ENCODE assay signal across 17 cellular contexts in genomic region chr2:215613265-215613664, GRCh38.
A peak's percentile ranks its signal among the peaks of the same experiment; 100 is the strongest.
DNase-seq lines count a peak whose midpoint lies in the region; ATAC-seq and TF ChIP-seq lines count a peak whose summit lies in the region.
"Had no signal": no experiment of that assay in that cellular context is flagged by ENCODE, and none has a peak within 500 bp of the region (broad histone marks: within the 10 kb centered on the region; RNA-seq: fewer than 3 reads in every experiment).

No MANE protein-coding gene starts in this region.

- H4K20me1 ChIP-seq in GM23338 (replicated peaks; ENCODE audit: insufficient read depth): no peaks in the 10 kb centered on the region

- no peaks in the 10 kb centered on the region for H3F3A ChIP-seq in GM23338 (replicated peaks; ENCODE audit: low read depth)

- H3K4me1 Mint-ChIP-seq in GM23338: peaks cover 35% of the 10 kb centered on the region
- peaks cover 23% of the 10 kb centered on the region for H3K4me1 Mint-ChIP-seq in mesothelial cell of epicardium
- H3K4me1 Mint-ChIP-seq: activated naive CD4-positive, alpha-beta T cell treated with anti-CD3 and anti-CD28 coated beads, Interleukin-2, amount 50 U/mL, for 24 hours had no signal

- no peaks in the 10 kb centered on the region for H3K79me2 ChIP-seq in GM23338 (replicated peaks; ENCODE audit: insufficient read depth)

- 65 to 75% methylated on average over 8 of the region's 8 CpGs for WGBS in thyroid gland, 2 donors

- ATAC-seq in GM23338 (peak; percentile 93), HG03521 (IDR thresholded peaks at IDR 0.05; ENCODE audit: unreplicated experiment) (no peak)

- H3K9ac ChIP-seq in NT2/D1 (ENCODE audit: insufficient read length, low read depth): peak overlapping the region; percentile 1

- H3K27ac ChIP-seq in GM23338 (ENCODE audit: low read depth) (peak overlapping the region; percentile 76; the same call in 1 of the 2 replicates), thyroid gland (no peak overlapping the region)
- H3K27ac ChIP-seq: dorsolateral prefrontal cortex, left ventricle myocardium inferior had no signal

- H3K27ac Mint-ChIP-seq in GM23338: peak overlapping the region; percentile 70
- peak overlapping the region; percentile 68 for H3K27ac Mint-ChIP-seq in mesothelial cell of epicardium
- H3K27ac Mint-ChIP-seq: activated naive CD4-positive, alpha-beta T cell treated with anti-CD3 and anti-CD28 coated beads, Interleukin-2, amount 50 U/mL, for 24 hours had no signal

- H2AFZ ChIP-seq in GM23338: peak overlapping the region; percentile 94; the same call in 1 of the 2 replicates

- H3K4me3 ChIP-seq in GM23338 (no peak overlapping the region), NT2/D1 (ENCODE audit: insufficient read length, low read depth) (no peak overlapping the region), epithelial cell of esophagus (ENCODE audit: low read length) (no peak overlapping the region), thyroid gland (replicated peaks in 1 of 3) (no peak overlapping the region)
- H3K4me3 ChIP-seq: dorsolateral prefrontal cortex, left ventricle myocardium inferior had no signal

- no peaks in the 10 kb centered on the region; the same call in 1 of the 2 replicates for H3K9me2 ChIP-seq in GM23338 (ENCODE audit: insufficient read depth)

- TF ChIP-seq CTCF in GM23338 (conservative IDR thresholded peaks at IDR 0.05; ENCODE audit: low read depth in 2 of 2): 0 out of 4 replicates have a peak, but pooled peaks of 1 of the 2 experiments have one; percentile 22
- no peak for TF ChIP-seq CTCF in epithelial cell of esophagus (IDR thresholded peaks at IDR 0.05; ENCODE audit: insufficient read depth, low read depth, low read length, missing control alignments)
- no peak for TF ChIP-seq CTCF in mesothelial cell of epicardium (IDR thresholded peaks at IDR 0.05; ENCODE audit: unreplicated experiment)
- no peak for TF ChIP-seq CTCF in thyroid gland (IDR thresholded peaks at IDR 0.05)

- H3K27me3 ChIP-seq in GM23338 (ENCODE audit: insufficient read depth): no peaks in the 10 kb centered on the region
- no peaks in the 10 kb centered on the region for H3K27me3 ChIP-seq in NT2/D1 (ENCODE audit: insufficient read depth, insufficient read length)
- H3K27me3 ChIP-seq in thyroid gland: no peaks in the 10 kb centered on the region
- H3K27me3 ChIP-seq: dorsolateral prefrontal cortex had no signal

- H3K9me3 ChIP-seq in NT2/D1 (ENCODE audit: insufficient read depth, low read length): peaks cover 45% of the 10 kb centered on the region
- no peaks in the 10 kb centered on the region for H3K9me3 ChIP-seq in thyroid gland

- peak overlapping the region; percentile 11 for H3K4me2 ChIP-seq in GM23338

- no peak for TF ChIP-seq POLR2A in thyroid gland (IDR thresholded peaks at IDR 0.05)

- peak; percentile 70 for DNase-seq in GM23338 (ENCODE audit: low spot score)
- peak; percentile 25 for DNase-seq in NT2/D1 (ENCODE audit: low read depth, low spot score)
- peak; percentile 27 for DNase-seq in epithelial cell of esophagus (ENCODE audit: low read depth)
- no peak for DNase-seq in mesothelial cell of epicardium (ENCODE audit: low spot score in 2 of 2, unreplicated experiment in 2 of 2)
- DNase-seq in stimulated activated naive CD4-positive, alpha-beta T cell (lab: John Stamatoyannopoulos, UW): no peak
- DNase-seq in RKO (ENCODE audit: low spot score): no peak
- DNase-seq in thyroid gland: no peak
- DNase-seq: activated CD4-positive, alpha-beta T cell treated with anti-CD3 and anti-CD28 coated beads, Interleukin-2, amount 50 U/mL, for 4 hours; activated T-cell treated with anti-CD3 and anti-CD28 coated beads, Interleukin-2, amount 50 U/mL, for 1 hour; dorsolateral prefrontal cortex; hippocampal formation; left ventricle myocardium inferior; NCI-H1436 treated with DMSO at 0.1 percent for 48 hours; posterior cingulate gyrus; small intestine had no signal

- H3K9me3 Mint-ChIP-seq in GM23338 (peaks cover 24% of the 10 kb centered on the region), mesothelial cell of epicardium (peaks cover 4% of the 10 kb centered on the region)
- H3K9me3 Mint-ChIP-seq: activated naive CD4-positive, alpha-beta T cell treated with anti-CD3 and anti-CD28 coated beads, Interleukin-2, amount 50 U/mL, for 24 hours had no signal

- H3K4me3 Mint-ChIP-seq in GM23338 (no peak overlapping the region), mesothelial cell of epicardium (no peak overlapping the region)
- H3K4me3 Mint-ChIP-seq: activated naive CD4-positive, alpha-beta T cell treated with anti-CD3 and anti-CD28 coated beads, Interleukin-2, amount 50 U/mL, for 24 hours had no signal

- H3K4me1 ChIP-seq in GM23338 (ENCODE audit: insufficient read depth): peaks cover 37% of the 10 kb centered on the region
- no peaks in the 10 kb centered on the region for H3K4me1 ChIP-seq in NT2/D1 (ENCODE audit: insufficient read depth, insufficient read length)
- H3K4me1 ChIP-seq in thyroid gland: no peaks in the 10 kb centered on the region
- H3K4me1 ChIP-seq: left ventricle myocardium inferior had no signal

- H3K27me3 Mint-ChIP-seq in GM23338 (ENCODE audit: insufficient read depth, low read depth, poor library complexity) (peaks cover 2% of the 10 kb centered on the region), mesothelial cell of epicardium (ENCODE audit: low read depth) (no peaks in the 10 kb centered on the region)
- H3K27me3 Mint-ChIP-seq: activated naive CD4-positive, alpha-beta T cell treated with anti-CD3 and anti-CD28 coated beads, Interleukin-2, amount 50 U/mL, for 24 hours had no signal

- H3K36me3 Mint-ChIP-seq in GM23338 (ENCODE audit: low read depth) (peaks cover 20% of the 10 kb centered on the region), mesothelial cell of epicardium (peaks cover 1% of the 10 kb centered on the region)
- H3K36me3 Mint-ChIP-seq: activated naive CD4-positive, alpha-beta T cell treated with anti-CD3 and anti-CD28 coated beads, Interleukin-2, amount 50 U/mL, for 24 hours had no signal

- no peaks in the 10 kb centered on the region; the same call in 1 of the 2 replicates for H3K36me3 ChIP-seq in GM23338 (ENCODE audit: insufficient read depth)
- H3K36me3 ChIP-seq in NT2/D1 (ENCODE audit: insufficient read depth, insufficient read length, low read length): no peaks in the 10 kb centered on the region
- no peaks in the 10 kb centered on the region for H3K36me3 ChIP-seq in thyroid gland
- H3K36me3 ChIP-seq: left ventricle myocardium inferior had no signal

- intact Hi-C loops in thyroid gland (cut with DNase I): no loop called here

TF ChIP-seq in GM23338, 12 proteins besides CTCF, POLR2A, EP300 and RAD21:
- TF ChIP-seq ZNF462 (CRISPR knock-in tag; IDR thresholded peaks at IDR 0.05): peak; percentile 83; the same call in 1 of the 2 replicates
- TF ChIP-seq CREB1 (CRISPR knock-in tag; IDR thresholded peaks at IDR 0.05; ENCODE audit: low read depth): no peak
TF ChIP-seq in GM23338: peak in this region for 1.

Comparison
In these comparisons a context has a peak if more than half of its experiments do, and no peak if none do; other contexts are left out.
1. DNase-seq: peak in GM23338 (single experiment), NT2/D1 (single experiment) and epithelial cell of esophagus (single experiment); none in mesothelial cell of epicardium (0 of 2), stimulated activated naive CD4-positive, alpha-beta T cell (0 of 6), RKO (single experiment) and thyroid gland (0 of 2).